Comparison of ENCODE assay signal across 1 cellular context in genomic region chr3:123346041-123346440, GRCh38.
TF ChIP-seq lines count a peak whose summit lies in the region.

No MANE protein-coding gene starts in this region.

TF ChIP-seq in HEK293, 187 proteins besides CTCF, POLR2A, EP300 and RAD21 (continued from another document):
- TF ChIP-seq, protein P1, sequence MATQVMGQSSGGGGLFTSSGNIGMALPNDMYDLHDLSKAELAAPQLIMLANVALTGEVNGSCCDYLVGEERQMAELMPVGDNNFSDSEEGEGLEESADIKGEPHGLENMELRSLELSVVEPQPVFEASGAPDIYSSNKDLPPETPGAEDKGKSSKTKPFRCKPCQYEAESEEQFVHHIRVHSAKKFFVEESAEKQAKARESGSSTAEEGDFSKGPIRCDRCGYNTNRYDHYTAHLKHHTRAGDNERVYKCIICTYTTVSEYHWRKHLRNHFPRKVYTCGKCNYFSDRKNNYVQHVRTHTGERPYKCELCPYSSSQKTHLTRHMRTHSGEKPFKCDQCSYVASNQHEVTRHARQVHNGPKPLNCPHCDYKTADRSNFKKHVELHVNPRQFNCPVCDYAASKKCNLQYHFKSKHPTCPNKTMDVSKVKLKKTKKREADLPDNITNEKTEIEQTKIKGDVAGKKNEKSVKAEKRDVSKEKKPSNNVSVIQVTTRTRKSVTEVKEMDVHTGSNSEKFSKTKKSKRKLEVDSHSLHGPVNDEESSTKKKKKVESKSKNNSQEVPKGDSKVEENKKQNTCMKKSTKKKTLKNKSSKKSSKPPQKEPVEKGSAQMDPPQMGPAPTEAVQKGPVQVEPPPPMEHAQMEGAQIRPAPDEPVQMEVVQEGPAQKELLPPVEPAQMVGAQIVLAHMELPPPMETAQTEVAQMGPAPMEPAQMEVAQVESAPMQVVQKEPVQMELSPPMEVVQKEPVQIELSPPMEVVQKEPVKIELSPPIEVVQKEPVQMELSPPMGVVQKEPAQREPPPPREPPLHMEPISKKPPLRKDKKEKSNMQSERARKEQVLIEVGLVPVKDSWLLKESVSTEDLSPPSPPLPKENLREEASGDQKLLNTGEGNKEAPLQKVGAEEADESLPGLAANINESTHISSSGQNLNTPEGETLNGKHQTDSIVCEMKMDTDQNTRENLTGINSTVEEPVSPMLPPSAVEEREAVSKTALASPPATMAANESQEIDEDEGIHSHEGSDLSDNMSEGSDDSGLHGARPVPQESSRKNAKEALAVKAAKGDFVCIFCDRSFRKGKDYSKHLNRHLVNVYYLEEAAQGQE (tag by site-specific recombination; IDR thresholded peaks at IDR 0.05), result no peak
- no peak for TF ChIP-seq ZNF777 (tag by site-specific recombination; IDR thresholded peaks at IDR 0.05; ENCODE audit: borderline replicate concordance)
- no peak for TF ChIP-seq SALL2 (tag by site-specific recombination; IDR thresholded peaks at IDR 0.05; ENCODE audit: borderline replicate concordance)
- no peak for TF ChIP-seq REPIN1 (tag by site-specific recombination; IDR thresholded peaks at IDR 0.05; ENCODE audit: low read depth)
- peak; percentile 46; the same call in 1 of the 2 replicates for TF ChIP-seq EGR2 (tag by site-specific recombination; IDR thresholded peaks at IDR 0.05; ENCODE audit: low read depth)
- TF ChIP-seq ZNF555 (tag by site-specific recombination; conservative IDR thresholded peaks at IDR 0.05), result no peak
- no peak for TF ChIP-seq ZNF324 (tag by site-specific recombination; IDR thresholded peaks at IDR 0.05)
- peak; percentile 59 for TF ChIP-seq ZFHX2 (tag by site-specific recombination; conservative IDR thresholded peaks at IDR 0.05)
- TF ChIP-seq ZNF121 (tag by site-specific recombination; IDR thresholded peaks at IDR 0.05), result no peak
